Comparison of ENCODE assay signal across 7 cellular contexts in genomic region chr5:140664018-140664352, GRCh38. TPM values are rescaled to one million over a fixed set of nuclear protein-coding genes. Genes with fewer than 3 reads are reported as not detected.
DNase-seq lines count a peak whose midpoint lies in the region; ATAC-seq and TF ChIP-seq lines count a peak whose summit lies in the region.
"Had no signal": no experiment of that assay in that cellular context is flagged by ENCODE, and none has a peak within 500 bp of the region (broad histone marks: within the 10 kb centered on the region; RNA-seq: fewer than 3 reads in every experiment).

No MANE protein-coding gene starts in this region.

- peaks cover 28% of the 10 kb centered on the region for H3K36me3 Mint-ChIP-seq in activated naive CD4-positive, alpha-beta T cell treated with anti-CD3 and anti-CD28 coated beads, Interleukin-2, amount 50 U/mL, for 24 hours

- peak overlapping the region; percentile 96 for H3K27ac Mint-ChIP-seq in activated naive CD4-positive, alpha-beta T cell treated with anti-CD3 and anti-CD28 coated beads, Interleukin-2, amount 50 U/mL, for 24 hours

- H3K4me1 ChIP-seq in iPS-15b (ENCODE audit: control insufficient read depth, insufficient read depth, low read length) (no peaks in the 10 kb centered on the region), vagina (peaks cover 25% of the 10 kb centered on the region)

- no peaks in the 10 kb centered on the region for H3K27me3 ChIP-seq in iPS-15b (ENCODE audit: control insufficient read depth, insufficient read depth, low read length)
- no peaks in the 10 kb centered on the region for H3K27me3 ChIP-seq in vagina

- peak overlapping the region; percentile 78 for H3K27ac ChIP-seq in vagina

- H3K36me3 ChIP-seq in iPS-15b (ENCODE audit: control insufficient read depth, insufficient read depth, low read length), result peaks cover 32% of the 10 kb centered on the region
- peaks cover 0 to 44% of the 10 kb centered on the region in 2 donors for H3K36me3 ChIP-seq in vagina

- H3K4me3 Mint-ChIP-seq in activated naive CD4-positive, alpha-beta T cell treated with anti-CD3 and anti-CD28 coated beads, Interleukin-2, amount 50 U/mL, for 24 hours, result peak overlapping the region; percentile 99

- H3K27me3 Mint-ChIP-seq in activated naive CD4-positive, alpha-beta T cell treated with anti-CD3 and anti-CD28 coated beads, Interleukin-2, amount 50 U/mL, for 24 hours, result no peaks in the 10 kb centered on the region

- no peaks in the 10 kb centered on the region for H3K9me3 ChIP-seq in iPS-15b (ENCODE audit: control insufficient read depth, insufficient read depth, low read length)
- H3K9me3 ChIP-seq in vagina, result no peaks in the 10 kb centered on the region

- ATAC-seq in HG03342 (IDR thresholded peaks at IDR 0.05; ENCODE audit: unreplicated experiment), result no peak

- TF ChIP-seq CTCF in vagina (IDR thresholded peaks at IDR 0.05), result no peak

- DNase-seq in activated naive CD4-positive, alpha-beta T cell (lab: John Stamatoyannopoulos, UW), result no peak
- no peak for DNase-seq in vagina (ENCODE audit: extremely low spot score in 2 of 2)
- DNase-seq in activated CD4-positive, CD25-positive, alpha-beta regulatory T cell treated with anti-CD3 and anti-CD28 coated beads, Interleukin-2, amount 50 U/mL, for 72 hours, result no peak

- H3K9me3 Mint-ChIP-seq in activated naive CD4-positive, alpha-beta T cell treated with anti-CD3 and anti-CD28 coated beads, Interleukin-2, amount 50 U/mL, for 24 hours, result no peaks in the 10 kb centered on the region

- H3K9ac ChIP-seq in iPS-15b (ENCODE audit: low read depth, low read length), result peak overlapping the region; percentile 79

- H3K4me3 ChIP-seq in iPS-15b (ENCODE audit: low read depth, low read length) (peak overlapping the region; percentile 84), vagina (peak overlapping the region; percentile 76 to 86)

- intact Hi-C loops in vagina (cut with DNase I), result no loop called here

- no peak for TF ChIP-seq POLR2A in vagina (IDR thresholded peaks at IDR 0.05)

- peaks cover 33% of the 10 kb centered on the region for H3K4me1 Mint-ChIP-seq in activated naive CD4-positive, alpha-beta T cell treated with anti-CD3 and anti-CD28 coated beads, Interleukin-2, amount 50 U/mL, for 24 hours

RNA-seq across cellular contexts. Expression of gene WDR55, which starts 0.7 kb away (rescaled TPM):
- total RNA-seq in vagina, result 19.9 TPM

RNA-seq across cellular contexts. Expression of gene DND1, which starts 9.4 kb away (rescaled TPM):
- total RNA-seq in vagina, result 2.9 TPM
- total RNA-seq: G401 had no signal

RNA-seq across cellular contexts. Expression of gene IK, which starts 16.4 kb away (rescaled TPM):
- total RNA-seq in vagina, result 64.3 TPM

RNA-seq across cellular contexts. Expression of gene NDUFA2, which starts 16.6 kb away (rescaled TPM):
- total RNA-seq in vagina, result 61.6 TPM

RNA-seq across cellular contexts. Expression of gene TMCO6, which starts 24.7 kb away (rescaled TPM):
- total RNA-seq in vagina, result 16.5 TPM
